ENCODE assay signal across 14 cellular contexts in genomic region chr2:97733341-97734035, GRCh38.
"Had no signal": no experiment of that assay in that cellular context is flagged by ENCODE, and none has a peak within 500 bp of the region (broad histone marks: within the 10 kb centered on the region; RNA-seq: fewer than 3 reads in every experiment).

No MANE protein-coding gene starts in this region.

- H3K27ac Mint-ChIP-seq: activated CD4-positive, alpha-beta memory T cell treated with anti-CD3 and anti-CD28 coated beads for 36 hours; activated naive CD4-positive, alpha-beta T cell treated with anti-CD3 and anti-CD28 coated beads, Interleukin-2, amount 10 ng/mL, durations not matched to agents 7 days and 5 days; progenitor cell of endocrine pancreas had no signal

- H3K27ac ChIP-seq: gastroesophageal sphincter, testis, VCaP had no signal

- H3K36me3 ChIP-seq: gastroesophageal sphincter had no signal

- H3K4me1 ChIP-seq: gastroesophageal sphincter, testis had no signal

- H3K27me3 Mint-ChIP-seq: activated CD4-positive, alpha-beta memory T cell treated with anti-CD3 and anti-CD28 coated beads for 36 hours; activated naive CD4-positive, alpha-beta T cell treated with anti-CD3 and anti-CD28 coated beads, Interleukin-2, amount 10 ng/mL, durations not matched to agents 7 days and 5 days; activated T-helper 17 cell treated with anti-CD3 and anti-CD28 coated beads, Interleukin-2, amount 50 U/mL, for 72 hours; naive B cell; progenitor cell of endocrine pancreas; stimulated activated naive CD8-positive, alpha-beta T cell treated with anti-CD3 and anti-CD28 coated beads, Interleukin-15, amount 100 ng/mL, for 72 hours had no signal

- H3K4me3 ChIP-seq: gastroesophageal sphincter, smooth muscle cell had no signal

- DNase-seq: activated CD4-positive, alpha-beta memory T cell treated with anti-CD3 and anti-CD28 coated beads for 36 hours; activated naive CD4-positive, alpha-beta T cell treated with anti-CD3 and anti-CD28 coated beads, Interleukin-2, amount 10 ng/mL, durations not matched to agents 7 days and 5 days; mammary epithelial cell; naive B cell; nucleus accumbens; stimulated activated naive CD8-positive, alpha-beta T cell treated with anti-CD3 and anti-CD28 coated beads, Interleukin-15, amount 100 ng/mL, for 72 hours; testis had no signal

- H3K9me3 ChIP-seq: testis had no signal

- H3K9me3 Mint-ChIP-seq: activated T-helper 17 cell treated with anti-CD3 and anti-CD28 coated beads, Interleukin-2, amount 50 U/mL, for 72 hours had no signal

- H3K4me3 Mint-ChIP-seq: activated CD4-positive, alpha-beta memory T cell treated with anti-CD3 and anti-CD28 coated beads for 36 hours; activated naive CD4-positive, alpha-beta T cell treated with anti-CD3 and anti-CD28 coated beads, Interleukin-2, amount 10 ng/mL, durations not matched to agents 7 days and 5 days; activated T-helper 17 cell treated with anti-CD3 and anti-CD28 coated beads, Interleukin-2, amount 50 U/mL, for 72 hours; naive B cell; stimulated activated naive CD8-positive, alpha-beta T cell treated with anti-CD3 and anti-CD28 coated beads, Interleukin-15, amount 100 ng/mL, for 72 hours had no signal

- H3K27me3 ChIP-seq: gastroesophageal sphincter, testis had no signal

- ATAC-seq: activated T-helper 17 cell treated with anti-CD3 and anti-CD28 coated beads, Interleukin-2, amount 50 U/mL, for 72 hours; gastroesophageal sphincter; right cardiac atrium; SK-N-SH treated with all-trans-retinoic acid at 6 μM for 48 hours; stimulated activated naive CD8-positive, alpha-beta T cell treated with anti-CD3 and anti-CD28 coated beads, Interleukin-15, amount 100 ng/mL, for 72 hours had no signal
